8 cellular contexts compared by ENCODE assay signal in the genomic region with DNA sequence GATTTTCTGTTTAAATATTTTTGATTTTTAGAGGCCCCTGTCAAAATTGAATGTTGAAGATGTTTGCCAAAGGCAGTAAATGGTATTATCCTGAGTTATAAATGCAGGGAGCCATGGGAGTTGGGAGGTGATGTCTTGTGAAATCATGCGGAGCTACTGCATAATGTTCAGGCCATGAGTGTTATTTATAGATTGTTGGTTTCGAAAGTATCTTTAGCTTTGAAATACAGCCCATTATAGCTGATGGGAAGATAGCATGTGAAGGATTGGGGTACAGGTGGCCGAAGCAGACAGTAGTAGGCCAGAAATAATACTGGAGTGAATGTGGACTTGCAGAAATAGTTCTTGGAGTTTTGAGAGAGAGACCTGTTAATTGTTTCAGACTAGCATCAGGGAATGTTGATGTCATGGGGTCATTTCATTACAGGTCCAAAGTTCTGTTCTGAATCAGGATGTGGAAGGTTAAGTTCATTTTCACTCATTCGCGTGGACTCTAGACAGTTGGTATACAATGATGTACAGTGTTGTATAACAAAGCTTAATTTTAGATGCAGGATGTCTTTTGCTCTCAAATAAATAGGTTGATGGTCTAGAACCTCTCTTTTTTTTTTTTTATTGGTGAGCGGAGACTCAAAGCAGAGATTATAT. TPM values are rescaled to one million over a fixed set of nuclear protein-coding genes. Genes with fewer than 3 reads are reported as not detected.
DNase-seq lines count a peak whose midpoint lies in the region; ATAC-seq and TF ChIP-seq lines count a peak whose summit lies in the region.

No MANE protein-coding gene starts in this region.

- H3K36me3 Mint-ChIP-seq in T-helper 17 cell (ENCODE audit: low read depth) = peaks cover 12% of the 10 kb centered on the region

- H3K4me1 Mint-ChIP-seq in T-helper 17 cell = peaks cover 64% of the 10 kb centered on the region

- no peaks in the 10 kb centered on the region for H3K27me3 ChIP-seq in HL-60 (ENCODE audit: insufficient read depth, poor library complexity, severe bottlenecking)
- no peaks in the 10 kb centered on the region for H3K27me3 ChIP-seq in sigmoid colon

- no peak for DNase-seq in HL-60 (ENCODE audit: low read depth in 1 of 2, low spot score in 1 of 2)
- DNase-seq in T-helper 17 cell = no peak
- peak; percentile 31 for DNase-seq in fibroblast of pulmonary artery (ENCODE audit: low read depth)
- no peak for DNase-seq in sigmoid colon
- DNase-seq in NCI-H345 (lab: John Stamatoyannopoulos, UW) = no peak
- no peak for DNase-seq in glomerular visceral epithelial cell (ENCODE audit: extremely low spot score)
- no peak for DNase-seq in NCI-H82 treated with DMSO at 0.1 percent for 48 hours (lab: John Stamatoyannopoulos, UW; ENCODE audit: unreplicated experiment)
- no peak for DNase-seq in A172 (ENCODE audit: low spot score)

- no peaks in the 10 kb centered on the region for H3K27me3 Mint-ChIP-seq in T-helper 17 cell

- ATAC-seq in T-helper 17 cell = no peak

- peaks cover 0 to 54% (median 52%) of the 10 kb centered on the region in 4 donors for H3K4me1 ChIP-seq in sigmoid colon

- H3K9me3 ChIP-seq in T-helper 17 cell (ENCODE audit: control insufficient read depth, low read length, poor library complexity, severe bottlenecking) (no peaks in the 10 kb centered on the region), sigmoid colon (no peaks in the 10 kb centered on the region)

- intact Hi-C loops in sigmoid colon (cut with DNase I) = loop anchor here (10.0 kb wide), 1 partner anchor 1973 kb away; no protein-coding TSS in a partner anchor

- TF ChIP-seq POLR2A in sigmoid colon (IDR thresholded peaks at IDR 0.05) = no peak

- peak overlapping the region; percentile 96 for H3K27ac Mint-ChIP-seq in T-helper 17 cell

- TF ChIP-seq CTCF in HL-60 (IDR thresholded peaks at IDR 0.05; ENCODE audit: insufficient read depth, low read length) (no peak), fibroblast of pulmonary artery (IDR thresholded peaks at IDR 0.05; ENCODE audit: low read length, missing control alignments) (no peak), sigmoid colon (IDR thresholded peaks at IDR 0.05) (no peak)

- peak overlapping the region; percentile 22 for H3K4me3 ChIP-seq in HL-60 (replicated peaks; ENCODE audit: insufficient read depth, low read length)
- no peak overlapping the region for H3K4me3 ChIP-seq in fibroblast of pulmonary artery (replicated peaks; ENCODE audit: low read depth, low read length)
- H3K4me3 ChIP-seq in sigmoid colon = peak overlapping the region in 1 of 4 donors; percentile 6

- H3K4me3 Mint-ChIP-seq in T-helper 17 cell = peak overlapping the region; percentile 90

- no peak for TF ChIP-seq EP300 in sigmoid colon (IDR thresholded peaks at IDR 0.05)

- WGBS in sigmoid colon, 2 donors = 47 to 56% methylated on average over 6 of the region's 6 CpGs

- peak overlapping the region; percentile 38 for H3K27ac ChIP-seq in HL-60 (replicated peaks)
- H3K27ac ChIP-seq in sigmoid colon = peak overlapping the region; percentile 30 to 90 (median 60)

- H3K36me3 ChIP-seq in sigmoid colon = peaks cover 0 to 39% (median 24%) of the 10 kb centered on the region in 4 donors

RNA-seq across cellular contexts. Expression of gene ATP6V1G1, which starts 3.8 kb away (rescaled TPM):
- total RNA-seq in T-helper 17 cell (100 to 1,000 TPM; 101 to 102 TPM), sigmoid colon (100 to 1,000 TPM; 124 to 185 (median 155) TPM)
- polyA plus RNA-seq in sigmoid colon = 100 to 1,000 TPM; 114 to 256 (median 236) TPM
- total RNA-seq in A172 (2014; rRNA removed; shearing (Covaris generic)) = 216 and 223 TPM in 2 replicates

RNA-seq across cellular contexts. Expression of gene TMEM268, which starts 19.8 kb away (rescaled TPM):
- total RNA-seq in T-helper 17 cell = 10 to 100 TPM in 1 of 2 donors, 1 to 10 TPM in 1; 9.4 to 11.5 TPM
- total RNA-seq in sigmoid colon = 10 to 100 TPM in 3 of 4 donors, 1 to 10 TPM in 1; 7.9 to 28.5 (median 10.3) TPM
- 1 to 10 TPM; 3.0 to 9.3 (median 3.0) TPM for polyA plus RNA-seq in sigmoid colon
- total RNA-seq in A172 (2014; rRNA removed; shearing (Covaris generic)) = 3.3 and 3.8 TPM in 2 replicates
